ENCODE assay signal across 14 cellular contexts in the genomic region with DNA sequence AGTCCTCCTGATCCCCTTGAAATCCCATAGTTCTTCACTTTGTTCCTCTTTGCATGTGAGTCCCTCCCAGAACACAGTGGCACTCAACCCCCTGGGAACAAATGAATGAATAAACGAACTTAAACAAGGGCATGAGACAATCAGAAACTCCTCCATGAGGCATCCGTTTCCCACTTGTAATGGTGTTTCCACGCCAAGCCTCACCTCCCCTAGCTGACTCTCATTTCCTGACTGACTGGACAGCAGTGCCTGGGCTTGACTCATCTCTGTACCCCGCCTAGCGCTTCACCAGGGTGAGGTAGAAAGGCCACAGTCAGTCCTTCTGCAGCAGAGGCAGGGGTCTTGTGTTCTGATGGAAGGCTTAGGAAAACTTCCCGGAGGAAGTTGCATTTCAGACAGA. TPM values are rescaled to one million over a fixed set of nuclear protein-coding genes. Genes with fewer than 3 reads are reported as not detected.
DNase-seq lines count a peak whose midpoint lies in the region; ATAC-seq, FAIRE-seq and TF ChIP-seq lines count a peak whose summit lies in the region.
"Had no signal": no experiment of that assay in that cellular context is flagged by ENCODE, and none has a peak within 500 bp of the region (broad histone marks: within the 10 kb centered on the region; RNA-seq: fewer than 3 reads in every experiment).

No MANE protein-coding gene starts in this region.

- TF ChIP-seq EP300 in SK-N-SH (IDR thresholded peaks at IDR 0.05; ENCODE audit: borderline replicate concordance in 1 of 2, low read depth in 1 of 2, low read length in 1 of 2), result no peak

- H3K9me2 ChIP-seq in SK-N-SH, result no peaks in the 10 kb centered on the region

- H3K9me3 ChIP-seq in SK-N-SH (no peaks in the 10 kb centered on the region), endothelial cell of umbilical vein (replicated peaks; ENCODE audit: control insufficient read depth, insufficient read depth, low read length) (no peaks in the 10 kb centered on the region), trophoblast cell (ENCODE audit: insufficient read depth, low read depth, low read length) (peaks cover 2% of the 10 kb centered on the region)

- H3K4ac ChIP-seq in trophoblast cell (ENCODE audit: low read depth, low read length), result no peak overlapping the region

- H3K4me3 ChIP-seq in ACC112 (ENCODE audit: low read depth, low read length) (peak overlapping the region; percentile 16; the same call in 1 of the 2 replicates), SK-N-SH (ENCODE audit: low read depth in 2 of 2, low read length in 1 of 2) (no peak overlapping the region), endothelial cell of umbilical vein (replicated peaks in 1 of 3; ENCODE audit: insufficient read depth in 1 of 3, low read depth in 1 of 3, low read length in 3 of 3) (no peak overlapping the region), trophoblast cell (ENCODE audit: low read depth, low read length) (no peak overlapping the region)
- H3K4me3 ChIP-seq: neural progenitor cell had no signal

- dilution Hi-C loops in endothelial cell of umbilical vein (cut with MboI; ENCODE audit: extremely low pct_ligation_motif_present, low sequenced_read_pairs), result no loop called here

- H3K79me2 ChIP-seq in ACC112 (ENCODE audit: control insufficient read depth, insufficient read depth, low read length, unreplicated experiment), result no peaks in the 10 kb centered on the region
- no peaks in the 10 kb centered on the region for H3K79me2 ChIP-seq in SK-N-SH (ENCODE audit: insufficient read depth)
- no peaks in the 10 kb centered on the region for H3K79me2 ChIP-seq in endothelial cell of umbilical vein (ENCODE audit: control insufficient read depth, insufficient read depth, low read length)
- no peaks in the 10 kb centered on the region for H3K79me2 ChIP-seq in trophoblast cell (ENCODE audit: control insufficient read depth, insufficient read depth, low read length, poor library complexity)

- no peak overlapping the region for H2BK12ac ChIP-seq in trophoblast cell (ENCODE audit: low read length)

- H3K9ac ChIP-seq in SK-N-SH (no peak overlapping the region), endothelial cell of umbilical vein (replicated peaks; ENCODE audit: extremely low read depth, insufficient read depth, low read length) (no peak overlapping the region), trophoblast cell (ENCODE audit: low read length) (no peak overlapping the region)
- H3K9ac ChIP-seq: neural progenitor cell had no signal

- no peak overlapping the region for H3K18ac ChIP-seq in trophoblast cell (ENCODE audit: low read length)

- no peak overlapping the region for H2BK120ac ChIP-seq in trophoblast cell (ENCODE audit: insufficient read depth, low read length, poor library complexity)

- H2BK5ac ChIP-seq in trophoblast cell (ENCODE audit: low read depth, low read length, poor library complexity), result no peak overlapping the region

- no peak for TF ChIP-seq RAD21 in SK-N-SH (IDR thresholded peaks at IDR 0.05; ENCODE audit: low read length)

- intact Hi-C loops in endothelial cell of umbilical vein (cut with micrococcal nuclease), result no loop called here

- no peak overlapping the region for H4K91ac ChIP-seq in trophoblast cell (ENCODE audit: low read depth, low read length)

- H4K12ac ChIP-seq in trophoblast cell (ENCODE audit: low read depth, low read length), result no peak overlapping the region

- peak overlapping the region; percentile 63 for H3K27ac ChIP-seq in ACC112 (ENCODE audit: low read depth, low read length)
- H3K27ac ChIP-seq in SK-N-SH (ENCODE audit: low read depth in 2 of 2, low read length in 1 of 2), result no peak overlapping the region
- H3K27ac ChIP-seq in endothelial cell of umbilical vein (ENCODE audit: insufficient read depth, low read depth, low read length), result peak overlapping the region; percentile 37
- H3K27ac ChIP-seq in trophoblast cell (ENCODE audit: low read depth, low read length), result no peak overlapping the region
- H3K27ac ChIP-seq: neural progenitor cell had no signal

- H3K36me3 ChIP-seq in ACC112 (ENCODE audit: insufficient read depth, low read length) (peaks cover 31% of the 10 kb centered on the region; the same call in 1 of the 2 replicates), SK-N-SH (replicated peaks in 1 of 2; ENCODE audit: control insufficient read depth in 1 of 2, insufficient read depth in 2 of 2, low read length in 1 of 2) (peaks cover 34 to 39% of the 10 kb centered on the region in 2 experiments), endothelial cell of umbilical vein (ENCODE audit: control insufficient read depth in 2 of 2, extremely low read depth in 1 of 2, insufficient read depth in 2 of 2, low read length in 2 of 2) (peaks cover 8 to 53% of the 10 kb centered on the region in 2 experiments), trophoblast cell (ENCODE audit: control insufficient read depth in 1 of 2, insufficient read depth in 2 of 2, low read length in 2 of 2) (peaks cover 62 to 65% of the 10 kb centered on the region in 2 experiments)
- H3K36me3 ChIP-seq: neural progenitor cell had no signal

- H2AK5ac ChIP-seq in trophoblast cell (ENCODE audit: low read length), result no peak overlapping the region

- H4K20me1 ChIP-seq in SK-N-SH (ENCODE audit: insufficient read depth) (no peaks in the 10 kb centered on the region), endothelial cell of umbilical vein (replicated peaks; ENCODE audit: control insufficient read depth, extremely low read depth, insufficient read depth, low read length) (no peaks in the 10 kb centered on the region)

- POLR2A ChIA-PET in SK-N-SH (lab: Yijun Ruan, JAX) (no interaction called here), endothelial cell of umbilical vein (lab: Charles Lee) (no interaction called here)

- H2AFZ ChIP-seq in ACC112 (ENCODE audit: low read length, unreplicated experiment) (no peak overlapping the region), SK-N-SH (ENCODE audit: low read depth) (no peak overlapping the region), endothelial cell of umbilical vein (ENCODE audit: low read depth, low read length) (no peak overlapping the region), trophoblast cell (ENCODE audit: insufficient read depth, low read length, poor library complexity) (no peak overlapping the region)
- H2AFZ ChIP-seq: neural progenitor cell had no signal

- H3K4me2 ChIP-seq in SK-N-SH (no peak overlapping the region), endothelial cell of umbilical vein (ENCODE audit: insufficient read depth, low read length) (no peak overlapping the region), trophoblast cell (ENCODE audit: low read length) (no peak overlapping the region)
- H3K4me2 ChIP-seq: neural progenitor cell had no signal

- H3K27me3 ChIP-seq in ACC112 (ENCODE audit: insufficient read depth, low read length), result no peaks in the 10 kb centered on the region
- no peaks in the 10 kb centered on the region for H3K27me3 ChIP-seq in SK-N-SH (ENCODE audit: insufficient read depth)
- no peaks in the 10 kb centered on the region for H3K27me3 ChIP-seq in endothelial cell of umbilical vein (ENCODE audit: control insufficient read depth in 2 of 2, insufficient read depth in 2 of 2, low read length in 2 of 2)
- no peaks in the 10 kb centered on the region for H3K27me3 ChIP-seq in trophoblast cell (ENCODE audit: insufficient read depth, low read length)
- H3K27me3 ChIP-seq: neural progenitor cell had no signal

- H3K14ac ChIP-seq in trophoblast cell (ENCODE audit: low read length), result no peak overlapping the region

- ATAC-seq in GM18498 (IDR thresholded peaks at IDR 0.05; ENCODE audit: unreplicated experiment), result no peak
- ATAC-seq in HG02852 (IDR thresholded peaks at IDR 0.05; ENCODE audit: unreplicated experiment), result no peak
- ATAC-seq: Panc1 had no signal

- no peaks in the 10 kb centered on the region for H3F3A ChIP-seq in SK-N-SH (replicated peaks; ENCODE audit: insufficient read depth)

- H3K4me1 ChIP-seq in ACC112 (ENCODE audit: control insufficient read depth, insufficient read depth, low read length, unreplicated experiment) (peaks cover 11% of the 10 kb centered on the region), SK-N-SH (ENCODE audit: control insufficient read depth in 1 of 2, insufficient read depth in 2 of 2, low read depth in 1 of 2, low read length in 1 of 2) (no peaks in the 10 kb centered on the region), endothelial cell of umbilical vein (ENCODE audit: control insufficient read depth, extremely low read depth, insufficient read depth, low read length) (peaks cover 9% of the 10 kb centered on the region), trophoblast cell (ENCODE audit: control insufficient read depth in 1 of 2, insufficient read depth in 2 of 2, low read length in 2 of 2) (no peaks in the 10 kb centered on the region)
- H3K4me1 ChIP-seq: neural progenitor cell had no signal

- H4K8ac ChIP-seq in trophoblast cell (ENCODE audit: low read depth, low read length), result no peak overlapping the region

- peak; percentile 58 for DNase-seq in GM13977 (ENCODE audit: low spot score)
- no peak for DNase-seq in SK-N-SH
- peak; percentile 47 for DNase-seq in endothelial cell of umbilical vein (ENCODE audit: low read depth, low spot score)
- no peak for DNase-seq in trophoblast cell
- no peak for DNase-seq in NCI-H146 treated with DMSO at 0.1 percent for 48 hours (lab: John Stamatoyannopoulos, UW; ENCODE audit: unreplicated experiment)
- DNase-seq: kidney, NCI-H2029 treated with DMSO at 0.1 percent for 48 hours had no signal

- no peak for TF ChIP-seq CTCF in GM13977 (IDR thresholded peaks at IDR 0.05; ENCODE audit: extremely low read depth, insufficient read depth, missing control alignments)
- no peak for TF ChIP-seq CTCF in SK-N-SH (IDR thresholded peaks at IDR 0.05)
- TF ChIP-seq CTCF in endothelial cell of umbilical vein (IDR thresholded peaks at IDR 0.05; ENCODE audit: extremely low read depth in 1 of 2, insufficient read depth in 1 of 2, low read depth in 1 of 2, low read length in 2 of 2), result no peak

- no TSS peak for BruUV-seq in endothelial cell of umbilical vein (replicated peaks; lab: Mats Ljungman, UMichigan)

- 78% methylated on average over 6 of the region's 6 CpGs for WGBS in SK-N-SH (ENCODE audit: low lambda C conversion rate)
- no CpG with 5 or more reads among the region's 6 CpGs for WGBS in trophoblast cell (ENCODE audit: extremely low coverage, insufficient coverage, insufficient read length)

- no peak overlapping the region for H3K23ac ChIP-seq in trophoblast cell (ENCODE audit: low read length)

- H3K79me1 ChIP-seq in trophoblast cell (ENCODE audit: low read length), result no peaks in the 10 kb centered on the region

- peak; percentile 86 for FAIRE-seq in endothelial cell of umbilical vein (lab: Jason Lieb, UNC)
- FAIRE-seq: kidney had no signal

- no peaks in the 10 kb centered on the region for H3K9me1 ChIP-seq in endothelial cell of umbilical vein (replicated peaks; ENCODE audit: control insufficient read depth, extremely low read depth, insufficient read depth, low read length)

- in situ Hi-C loops in GM13977 (cut with MboI; ENCODE audit: low pct_unique_long_range_greater_than_20kb, low sequenced_read_pairs, unreplicated experiment), result no loop called here

- no peak for TF ChIP-seq POLR2A in endothelial cell of umbilical vein (IDR thresholded peaks at IDR 0.05; ENCODE audit: low read depth, low read length)

- CTCF ChIA-PET in SK-N-SH (lab: Yijun Ruan, JAX), result interaction anchor here (0.6 kb wide), 1 partner anchor 102 kb away, joined by 3 read pairs; no protein-coding TSS in a partner anchor
- CTCF ChIA-PET in endothelial cell of umbilical vein (lab: Charles Lee), result interaction anchor here (1.9 kb wide), 1 partner anchor 103 kb away, joined by 9 read pairs; no protein-coding TSS in a partner anchor

RNA-seq across cellular contexts. Expression of gene KIF1C, which starts 14.2 kb away (rescaled TPM):
- polyA plus RNA-seq in SK-N-SH (2012; rRNA removed), result 36.7 and 58.2 TPM in 2 replicates
- 51.2 and 53.6 TPM in 2 replicates for polyA plus RNA-seq in SK-N-SH (2012; cell fraction: cytosol; rRNA removed)
- polyA plus RNA-seq in SK-N-SH (2012; cell fraction: nucleus; rRNA removed), result 69.6 and 72.0 TPM in 2 replicates
- total RNA-seq in endothelial cell of umbilical vein, result 171 and 174 TPM in 2 replicates
- polyA plus RNA-seq in endothelial cell of umbilical vein, result 33.6 and 33.9 TPM in 2 replicates
- 45.5 and 63.4 TPM in 2 replicates for polyA plus RNA-seq in endothelial cell of umbilical vein (2011; cell fraction: cytosol; rRNA removed)
- 66.3 and 72.8 TPM in 2 replicates for polyA plus RNA-seq in endothelial cell of umbilical vein (2011; cell fraction: nucleus; rRNA removed)
- polyA plus RNA-seq in endothelial cell of umbilical vein (2012), result 124 and 128 TPM in 2 replicates
- 134 and 138 TPM in 2 replicates for polyA minus RNA-seq in endothelial cell of umbilical vein
- 37.8 TPM for polyA minus RNA-seq in endothelial cell of umbilical vein (2011; cell fraction: cytosol; rRNA and poly(A)+ RNA removed)
- polyA minus RNA-seq in endothelial cell of umbilical vein (2011; cell fraction: nucleus; rRNA and poly(A)+ RNA removed), result 22.0 and 26.6 TPM in 2 replicates
- 34.8 and 36.6 TPM in 2 replicates for polyA plus RNA-seq in trophoblast cell (2013)

RNA-seq across cellular contexts. Expression of gene INCA1, which starts 14.6 kb away (rescaled TPM):
- 1.2 and 1.3 TPM in 2 replicates for polyA plus RNA-seq in SK-N-SH (2012; rRNA removed)
- 0.64 TPM in 2 replicates for polyA plus RNA-seq in SK-N-SH (2012; cell fraction: cytosol; rRNA removed)
- polyA plus RNA-seq in SK-N-SH (2012; cell fraction: nucleus; rRNA removed), result 6.1 and 7.0 TPM in 2 replicates
- total RNA-seq in endothelial cell of umbilical vein, result 0.71 and 1.0 TPM in 2 replicates
- 0.99 and 1.0 TPM in 2 replicates for polyA plus RNA-seq in endothelial cell of umbilical vein
- polyA plus RNA-seq in endothelial cell of umbilical vein (2011; cell fraction: cytosol; rRNA removed), result 0.54 and 0.97 TPM in 2 replicates
- polyA plus RNA-seq in endothelial cell of umbilical vein (2011; cell fraction: nucleus; rRNA removed), result 4.6 and 5.7 TPM in 2 replicates
- polyA plus RNA-seq in endothelial cell of umbilical vein (2012), result 0.95 and 2.3 TPM in 2 replicates
- polyA minus RNA-seq in endothelial cell of umbilical vein, result 0.89 and 1.4 TPM in 2 replicates
- not detected for polyA minus RNA-seq in endothelial cell of umbilical vein (2011; cell fraction: cytosol; rRNA and poly(A)+ RNA removed)
- polyA minus RNA-seq in endothelial cell of umbilical vein (2011; cell fraction: nucleus; rRNA and poly(A)+ RNA removed), result 0.72 TPM in 1 of 2 replicates, not detected in the other
- polyA plus RNA-seq in trophoblast cell (2013), result 0.55 and 0.56 TPM in 2 replicates

RNA-seq across cellular contexts. Expression of gene SLC52A1, which starts 23.3 kb away (rescaled TPM):
- polyA plus RNA-seq in SK-N-SH (2012; rRNA removed) (0.49 and 0.55 TPM in 2 replicates), endothelial cell of umbilical vein (0.04 and 0.08 TPM in 2 replicates)
- 0.15 and 0.22 TPM in 2 replicates for polyA plus RNA-seq in SK-N-SH (2012; cell fraction: cytosol; rRNA removed)
- polyA plus RNA-seq in SK-N-SH (2012; cell fraction: nucleus; rRNA removed), result 1.6 TPM in 2 replicates
- total RNA-seq in endothelial cell of umbilical vein, result not detected in 2 replicates
- polyA plus RNA-seq in endothelial cell of umbilical vein (2011; cell fraction: cytosol; rRNA removed), result 0.07 and 0.08 TPM in 2 replicates
- polyA plus RNA-seq in endothelial cell of umbilical vein (2011; cell fraction: nucleus; rRNA removed), result 0.11 and 0.12 TPM in 2 replicates
- polyA plus RNA-seq in endothelial cell of umbilical vein (2012), result 0.11 TPM in 1 of 2 replicates, not detected in the other
- not detected in 2 replicates for polyA minus RNA-seq in endothelial cell of umbilical vein
- not detected for polyA minus RNA-seq in endothelial cell of umbilical vein (2011; cell fraction: cytosol; rRNA and poly(A)+ RNA removed)
- not detected in 2 replicates for polyA minus RNA-seq in endothelial cell of umbilical vein (2011; cell fraction: nucleus; rRNA and poly(A)+ RNA removed)
- 0.82 and 0.86 TPM in 2 replicates for polyA plus RNA-seq in trophoblast cell (2013)
- total RNA-seq: subcutaneous adipose tissue had no signal
- polyA plus RNA-seq: CD14-positive monocyte had no signal

RNA-seq across cellular contexts. Expression of gene CAMTA2, which starts 24.5 kb away (rescaled TPM):
- 18.4 and 27.0 TPM in 2 replicates for polyA plus RNA-seq in SK-N-SH (2012; rRNA removed)
- polyA plus RNA-seq in SK-N-SH (2012; cell fraction: cytosol; rRNA removed), result 7.1 and 10.2 TPM in 2 replicates
- polyA plus RNA-seq in SK-N-SH (2012; cell fraction: nucleus; rRNA removed), result 101 and 118 TPM in 2 replicates
- total RNA-seq in endothelial cell of umbilical vein, result 51.0 and 56.7 TPM in 2 replicates
- polyA plus RNA-seq in endothelial cell of umbilical vein, result 33.8 and 47.2 TPM in 2 replicates
- 13.0 and 19.6 TPM in 2 replicates for polyA plus RNA-seq in endothelial cell of umbilical vein (2011; cell fraction: cytosol; rRNA removed)
- 118 and 122 TPM in 2 replicates for polyA plus RNA-seq in endothelial cell of umbilical vein (2011; cell fraction: nucleus; rRNA removed)
- polyA plus RNA-seq in endothelial cell of umbilical vein (2012), result 32.6 and 43.6 TPM in 2 replicates
- 20.5 and 32.0 TPM in 2 replicates for polyA minus RNA-seq in endothelial cell of umbilical vein
- polyA minus RNA-seq in endothelial cell of umbilical vein (2011; cell fraction: cytosol; rRNA and poly(A)+ RNA removed), result 17.9 TPM
- polyA minus RNA-seq in endothelial cell of umbilical vein (2011; cell fraction: nucleus; rRNA and poly(A)+ RNA removed), result 34.1 and 47.1 TPM in 2 replicates
- polyA plus RNA-seq in trophoblast cell (2013), result 38.3 and 39.7 TPM in 2 replicates

RNA-seq across cellular contexts. Expression of gene SPAG7, which starts 44.3 kb away (rescaled TPM):
- polyA plus RNA-seq in SK-N-SH (2012; rRNA removed), result 122 and 133 TPM in 2 replicates
- polyA plus RNA-seq in SK-N-SH (2012; cell fraction: cytosol; rRNA removed), result 124 and 131 TPM in 2 replicates
- polyA plus RNA-seq in SK-N-SH (2012; cell fraction: nucleus; rRNA removed), result 148 and 166 TPM in 2 replicates
- 65.1 and 75.2 TPM in 2 replicates for total RNA-seq in endothelial cell of umbilical vein
- 58.4 and 68.6 TPM in 2 replicates for polyA plus RNA-seq in endothelial cell of umbilical vein
- polyA plus RNA-seq in endothelial cell of umbilical vein (2011; cell fraction: cytosol; rRNA removed), result 107 and 110 TPM in 2 replicates
- polyA plus RNA-seq in endothelial cell of umbilical vein (2011; cell fraction: nucleus; rRNA removed), result 80.7 and 94.6 TPM in 2 replicates
- 72.7 and 84.3 TPM in 2 replicates for polyA plus RNA-seq in endothelial cell of umbilical vein (2012)
- polyA minus RNA-seq in endothelial cell of umbilical vein, result 31.5 and 31.8 TPM in 2 replicates
- 18.1 TPM for polyA minus RNA-seq in endothelial cell of umbilical vein (2011; cell fraction: cytosol; rRNA and poly(A)+ RNA removed)
- 13.0 and 19.6 TPM in 2 replicates for polyA minus RNA-seq in endothelial cell of umbilical vein (2011; cell fraction: nucleus; rRNA and poly(A)+ RNA removed)
- 59.1 and 62.6 TPM in 2 replicates for polyA plus RNA-seq in trophoblast cell (2013)

Comparison
In these comparisons a context has a peak if more than half of its experiments do, and no peak if none do; other contexts are left out.
1. H3K27ac ChIP-seq: peak in ACC112 (single experiment) and endothelial cell of umbilical vein (single experiment); none in SK-N-SH (0 of 2) and trophoblast cell (single experiment).
2. DNase-seq: peak in GM13977 (single experiment) and endothelial cell of umbilical vein (single experiment); none in SK-N-SH (single experiment), trophoblast cell (0 of 2) and NCI-H146 treated with DMSO at 0.1 percent for 48 hours (single experiment).